Comparison of ENCODE assay signal across 15 cellular contexts in the genomic region with DNA sequence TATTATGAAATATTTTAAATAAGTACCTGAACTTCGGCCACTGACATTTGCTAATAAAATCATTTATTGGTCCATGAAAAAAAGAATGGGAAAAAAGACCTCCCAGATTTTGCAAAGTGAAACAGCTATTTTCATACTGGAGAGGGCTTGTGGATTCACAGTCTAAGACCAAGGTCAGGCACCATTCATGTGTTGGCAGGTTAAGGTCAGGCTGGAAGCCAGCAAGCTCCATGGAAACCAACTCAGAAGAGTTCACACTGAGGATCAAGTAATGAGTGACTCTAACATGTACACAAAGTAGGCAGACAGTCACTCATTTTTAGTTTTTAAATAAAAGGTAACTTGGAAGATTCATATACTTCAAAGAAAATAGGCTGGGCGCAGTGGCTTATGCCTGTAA. TPM values are rescaled to one million over a fixed set of nuclear protein-coding genes. Genes with fewer than 3 reads are reported as not detected.
DNase-seq lines count a peak whose midpoint lies in the region; ATAC-seq and TF ChIP-seq lines count a peak whose summit lies in the region.
"Had no signal": no experiment of that assay in that cellular context is flagged by ENCODE, and none has a peak within 500 bp of the region (broad histone marks: within the 10 kb centered on the region; RNA-seq: fewer than 3 reads in every experiment).

No MANE protein-coding gene starts in this region.

- H3F3A ChIP-seq in SU-DHL-6 (ENCODE audit: insufficient read depth) = peaks cover 8% of the 10 kb centered on the region; the same call in 1 of the 2 replicates

- intact Hi-C loops in activated CD4-positive, alpha-beta memory T cell treated with anti-CD3 and anti-CD28 coated beads for 36 hours (cut with micrococcal nuclease) = loop anchor here (5.0 to 10.0 kb wide), 3 partner anchors 67 to 1645 kb away; partner anchors contain the start of genes N4BP1 and SHCBP1
- intact Hi-C loops in left cardiac atrium (cut with DNase I) = no loop called here
- intact Hi-C loops in esophagus squamous epithelium (cut with DNase I) = no loop called here

- H3K4me3 ChIP-seq in SU-DHL-6 (ENCODE audit: insufficient read depth, low read length, poor library complexity, severe bottlenecking) (no peak overlapping the region), gastroesophageal sphincter (no peak overlapping the region), esophagus squamous epithelium (no peak overlapping the region)
- H3K4me3 ChIP-seq: left lung had no signal

- H3K9me2 ChIP-seq in SU-DHL-6 (replicated peaks; ENCODE audit: insufficient read depth, low read length) = no peaks in the 10 kb centered on the region

- H3K9me3 Mint-ChIP-seq in activated CD4-positive, alpha-beta memory T cell treated with anti-CD3 and anti-CD28 coated beads for 36 hours = no peaks in the 10 kb centered on the region
- no peaks in the 10 kb centered on the region for H3K9me3 Mint-ChIP-seq in activated CD4-positive, alpha-beta memory T cell treated with anti-CD3 and anti-CD28 coated beads, Interleukin-2, amount 10 ng/mL, durations not matched to agents 7 days and 5 days
- H3K9me3 Mint-ChIP-seq in progenitor cell of endocrine pancreas (ENCODE audit: low read depth) = no peaks in the 10 kb centered on the region

- CTCF ChIA-PET in activated CD4-positive, alpha-beta memory T cell treated with anti-CD3 and anti-CD28 coated beads for 36 hours (lab: Charles Lee) = interaction anchor here (0.7 to 1.4 kb wide), 2 partner anchors 19 to 68 kb away, joined by 4 to 7 read pairs; no protein-coding TSS in a partner anchor
- CTCF ChIA-PET in activated CD4-positive, alpha-beta memory T cell treated with anti-CD3 and anti-CD28 coated beads, Interleukin-2, amount 10 ng/mL, durations not matched to agents 7 days and 5 days (lab: Charles Lee) = interaction anchor here (0.8 to 1.1 kb wide), 3 partner anchors 64 to 171 kb away, joined by 3 read pairs; no protein-coding TSS in a partner anchor

- peaks cover 50% of the 10 kb centered on the region for H3K79me2 ChIP-seq in SU-DHL-6 (ENCODE audit: insufficient read depth, low read length)

- peak overlapping the region; percentile 6 for H3K4me2 ChIP-seq in SU-DHL-6 (ENCODE audit: low read depth, low read length, poor library complexity, severe bottlenecking)
- H3K4me2 ChIP-seq: KMS-11 had no signal

- no peak for TF ChIP-seq CTCF in SU-DHL-6 (IDR thresholded peaks at IDR 0.05; ENCODE audit: insufficient read depth, low read length, poor library complexity, severe bottlenecking)
- no peak for TF ChIP-seq CTCF in progenitor cell of endocrine pancreas (IDR thresholded peaks at IDR 0.05; ENCODE audit: unreplicated experiment)
- no peak for TF ChIP-seq CTCF in gastroesophageal sphincter (IDR thresholded peaks at IDR 0.05)
- TF ChIP-seq CTCF in esophagus squamous epithelium (IDR thresholded peaks at IDR 0.05) = no peak

- H3K4me1 Mint-ChIP-seq in activated CD4-positive, alpha-beta memory T cell treated with anti-CD3 and anti-CD28 coated beads for 36 hours (ENCODE audit: low read depth) = peaks cover 48% of the 10 kb centered on the region
- H3K4me1 Mint-ChIP-seq in activated CD4-positive, alpha-beta memory T cell treated with anti-CD3 and anti-CD28 coated beads, Interleukin-2, amount 10 ng/mL, durations not matched to agents 7 days and 5 days = peaks cover 42% of the 10 kb centered on the region
- peaks cover 22% of the 10 kb centered on the region for H3K4me1 Mint-ChIP-seq in progenitor cell of endocrine pancreas (ENCODE audit: low read depth)

- peaks cover 45% of the 10 kb centered on the region for H3K36me3 Mint-ChIP-seq in activated CD4-positive, alpha-beta memory T cell treated with anti-CD3 and anti-CD28 coated beads for 36 hours
- H3K36me3 Mint-ChIP-seq in activated CD4-positive, alpha-beta memory T cell treated with anti-CD3 and anti-CD28 coated beads, Interleukin-2, amount 10 ng/mL, durations not matched to agents 7 days and 5 days (ENCODE audit: low read depth) = peaks cover 66% of the 10 kb centered on the region
- H3K36me3 Mint-ChIP-seq in progenitor cell of endocrine pancreas (ENCODE audit: insufficient read depth) = peaks cover 21% of the 10 kb centered on the region

- TF ChIP-seq POLR2A in gastroesophageal sphincter (IDR thresholded peaks at IDR 0.05) = no peak
- TF ChIP-seq POLR2A in esophagus squamous epithelium (IDR thresholded peaks at IDR 0.05) = no peak

- no peak for DNase-seq in activated CD4-positive, alpha-beta memory T cell treated with anti-CD3 and anti-CD28 coated beads for 36 hours
- DNase-seq in activated CD4-positive, alpha-beta memory T cell treated with anti-CD3 and anti-CD28 coated beads, Interleukin-2, amount 10 ng/mL, durations not matched to agents 7 days and 5 days = no peak
- DNase-seq in left cardiac atrium = peak; percentile 41
- no peak for DNase-seq in progenitor cell of endocrine pancreas (ENCODE audit: low spot score, unreplicated experiment)
- DNase-seq in esophagus squamous epithelium (lab: John Stamatoyannopoulos, UW) = no peak
- DNase-seq in effector CD8-positive, alpha-beta T cell (lab: John Stamatoyannopoulos, UW) = no peak
- DNase-seq: ACHN, brain microvascular endothelial cell, left lung, NCI-H2081 treated with DMSO at 0.1 percent for 48 hours, occipital lobe, WERI-Rb-1 had no signal

- H2AFZ ChIP-seq in SU-DHL-6 (ENCODE audit: low read depth, low read length, severe bottlenecking) = no peak overlapping the region

- no peak overlapping the region for H3K9ac ChIP-seq in SU-DHL-6 (ENCODE audit: low read length)
- H3K9ac ChIP-seq: KMS-11 had no signal

- H3K36me3 ChIP-seq in SU-DHL-6 (ENCODE audit: low read length) = peaks cover 42% of the 10 kb centered on the region
- peaks cover 10 to 61% of the 10 kb centered on the region in 2 donors for H3K36me3 ChIP-seq in gastroesophageal sphincter
- H3K36me3 ChIP-seq in esophagus squamous epithelium = peaks cover 0 to 68% (median 32%) of the 10 kb centered on the region in 3 donors

- H3K4me1 ChIP-seq in gastroesophageal sphincter = peaks cover 0 to 54% (median 13%) of the 10 kb centered on the region in 3 donors
- H3K4me1 ChIP-seq in esophagus squamous epithelium = peaks cover 3 to 48% (median 32%) of the 10 kb centered on the region in 3 donors

- H3K9me3 ChIP-seq in SU-DHL-6 (ENCODE audit: insufficient read depth, low read length) = no peaks in the 10 kb centered on the region
- no peaks in the 10 kb centered on the region for H3K9me3 ChIP-seq in gastroesophageal sphincter
- no peaks in the 10 kb centered on the region for H3K9me3 ChIP-seq in esophagus squamous epithelium
- H3K9me3 ChIP-seq: left lung had no signal

- H3K27ac Mint-ChIP-seq in activated CD4-positive, alpha-beta memory T cell treated with anti-CD3 and anti-CD28 coated beads for 36 hours = peak overlapping the region; percentile 28
- H3K27ac Mint-ChIP-seq in activated CD4-positive, alpha-beta memory T cell treated with anti-CD3 and anti-CD28 coated beads, Interleukin-2, amount 10 ng/mL, durations not matched to agents 7 days and 5 days = no peak overlapping the region
- no peak overlapping the region for H3K27ac Mint-ChIP-seq in progenitor cell of endocrine pancreas

- no peak overlapping the region for H3K4me3 Mint-ChIP-seq in activated CD4-positive, alpha-beta memory T cell treated with anti-CD3 and anti-CD28 coated beads for 36 hours
- no peak overlapping the region for H3K4me3 Mint-ChIP-seq in activated CD4-positive, alpha-beta memory T cell treated with anti-CD3 and anti-CD28 coated beads, Interleukin-2, amount 10 ng/mL, durations not matched to agents 7 days and 5 days
- peak overlapping the region; percentile 37 for H3K4me3 Mint-ChIP-seq in progenitor cell of endocrine pancreas (ENCODE audit: low read depth)

- no peaks in the 10 kb centered on the region for H3K27me3 Mint-ChIP-seq in activated CD4-positive, alpha-beta memory T cell treated with anti-CD3 and anti-CD28 coated beads for 36 hours
- no peaks in the 10 kb centered on the region for H3K27me3 Mint-ChIP-seq in activated CD4-positive, alpha-beta memory T cell treated with anti-CD3 and anti-CD28 coated beads, Interleukin-2, amount 10 ng/mL, durations not matched to agents 7 days and 5 days
- H3K27me3 Mint-ChIP-seq in progenitor cell of endocrine pancreas = no peaks in the 10 kb centered on the region

- ATAC-seq in left cardiac atrium (peak in 1 of 2 donors; percentile 15), gastroesophageal sphincter (no peak)
- ATAC-seq: left lung had no signal

- H3K27me3 ChIP-seq in SU-DHL-6 (ENCODE audit: low read length) = no peaks in the 10 kb centered on the region
- no peaks in the 10 kb centered on the region for H3K27me3 ChIP-seq in gastroesophageal sphincter
- H3K27me3 ChIP-seq in esophagus squamous epithelium = no peaks in the 10 kb centered on the region
- H3K27me3 ChIP-seq: brain microvascular endothelial cell, left lung had no signal

- H3K27ac ChIP-seq in SU-DHL-6 (ENCODE audit: low read depth, low read length) (no peak overlapping the region), gastroesophageal sphincter (no peak overlapping the region), esophagus squamous epithelium (no peak overlapping the region)
- H3K27ac ChIP-seq: brain microvascular endothelial cell, KMS-11, left lung, WERI-Rb-1 had no signal

- WGBS in gastroesophageal sphincter (ENCODE audit: low coverage in 1 of 2), 2 donors = 82 to 92% methylated on average over 2 of the region's 2 CpGs
- WGBS in esophagus squamous epithelium, 2 donors = 77 to 87% methylated on average over 2 of the region's 2 CpGs

- TF ChIP-seq EP300 in gastroesophageal sphincter (IDR thresholded peaks at IDR 0.05) = no peak

- H4K20me1 ChIP-seq in SU-DHL-6 (ENCODE audit: low read depth, low read length) = peaks cover 3% of the 10 kb centered on the region; the same call in 1 of the 2 replicates

- POLR2A ChIA-PET in activated CD4-positive, alpha-beta memory T cell treated with anti-CD3 and anti-CD28 coated beads for 36 hours (lab: Charles Lee) = interaction anchor here (1.6 kb wide), 1 partner anchor 8 kb away, joined by 6 read pairs; no protein-coding TSS in a partner anchor
- POLR2A ChIA-PET in activated CD4-positive, alpha-beta memory T cell treated with anti-CD3 and anti-CD28 coated beads, Interleukin-2, amount 10 ng/mL, durations not matched to agents 7 days and 5 days (lab: Charles Lee) = interaction anchor here (1.2 kb wide), 1 partner anchor 173 kb away, joined by 3 read pairs; the partner anchor contains the start of gene NETO2

RNA-seq across cellular contexts. Expression of gene DNAJA2, which starts 3.4 kb away (rescaled TPM):
- total RNA-seq in activated CD4-positive, alpha-beta memory T cell treated with anti-CD3 and anti-CD28 coated beads for 36 hours = 10 to 100 TPM; 78.9 to 80.6 TPM
- total RNA-seq in activated CD4-positive, alpha-beta memory T cell treated with anti-CD3 and anti-CD28 coated beads, Interleukin-2, amount 10 ng/mL, durations not matched to agents 7 days and 5 days = 10 to 100 TPM; 61.2 to 64.3 TPM
- total RNA-seq in left cardiac atrium (10 to 100 TPM; 79.1 to 94.9 TPM), progenitor cell of endocrine pancreas (62.8 and 63.7 TPM in 2 replicates), gastroesophageal sphincter (10 to 100 TPM; 65.7 to 97.0 (median 72.0) TPM), esophagus squamous epithelium (10 to 100 TPM; 39.0 to 69.7 (median 58.2) TPM)
